ENCODE assay signal across 20 cellular contexts in genomic region chr12:127675936-127676335, GRCh38.
DNase-seq lines count a peak whose midpoint lies in the region; ATAC-seq and TF ChIP-seq lines count a peak whose summit lies in the region.
"Had no signal": no experiment of that assay in that cellular context is flagged by ENCODE, and none has a peak within 500 bp of the region (broad histone marks: within the 10 kb centered on the region; RNA-seq: fewer than 3 reads in every experiment).

No MANE protein-coding gene starts in this region.

- CTCF ChIA-PET in IMR-90 (lab: Yijun Ruan, JAX): interaction anchor here (1.2 kb wide), 1 partner anchor 295 kb away, joined by 3 read pairs; no protein-coding TSS in a partner anchor

- no peak overlapping the region for H2BK20ac ChIP-seq in IMR-90 (ENCODE audit: low read depth, low read length)

- H3K4me3 ChIP-seq in IMR-90 (ENCODE audit: insufficient read depth, low read depth, low read length) (no peak overlapping the region), OCI-LY3 (ENCODE audit: low read length) (no peak overlapping the region)
- H3K4me3 ChIP-seq: BLaER1, GM23338, SJSA1 had no signal

- no peak overlapping the region for H2BK15ac ChIP-seq in IMR-90 (ENCODE audit: low read depth, low read length)

- dilution Hi-C loops in IMR-90 (cut with HindIII; ENCODE audit: low sequenced_read_pairs, unreplicated experiment): no loop called here

- 0 out of 2 replicates have a peak overlapping the region, but pooled peaks have one; percentile 23 for H2BK120ac ChIP-seq in IMR-90 (ENCODE audit: low read depth, low read length)

- H3K27me3 ChIP-seq in IMR-90 (ENCODE audit: control insufficient read depth, insufficient read depth, low read length) (no peaks in the 10 kb centered on the region), OCI-LY3 (ENCODE audit: low read depth, low read length) (no peaks in the 10 kb centered on the region)
- H3K27me3 ChIP-seq: BLaER1, SJSA1 had no signal

- H3K23ac ChIP-seq in IMR-90 (ENCODE audit: low read depth, low read length): no peak overlapping the region

- no peak overlapping the region; the same call in 1 of the 2 replicates for H4K91ac ChIP-seq in IMR-90 (ENCODE audit: insufficient read depth, low read depth, low read length)

- H3K9ac ChIP-seq in IMR-90 (ENCODE audit: low read depth, low read length) (no peak overlapping the region), OCI-LY3 (ENCODE audit: low read length) (no peak overlapping the region)
- H3K9ac ChIP-seq: BLaER1, KMS-11 had no signal

- H3K4me2 ChIP-seq in IMR-90 (ENCODE audit: low read depth, low read length) (no peak overlapping the region), OCI-LY3 (ENCODE audit: low read length) (no peak overlapping the region)
- H3K4me2 ChIP-seq: BLaER1, GM23338, KMS-11 had no signal

- H2BK5ac ChIP-seq in IMR-90 (ENCODE audit: low read depth, low read length, poor library complexity, severe bottlenecking): no peak overlapping the region

- no peaks in the 10 kb centered on the region for H4K20me1 ChIP-seq in IMR-90 (ENCODE audit: insufficient read depth, low read length)
- no peaks in the 10 kb centered on the region for H4K20me1 ChIP-seq in OCI-LY3 (ENCODE audit: insufficient read depth, low read length)
- H4K20me1 ChIP-seq: BLaER1 had no signal

- no peaks in the 10 kb centered on the region for H3K9me1 ChIP-seq in IMR-90 (ENCODE audit: insufficient read depth, low read length)

- H2AK9ac ChIP-seq in IMR-90 (replicated peaks; ENCODE audit: low read depth, low read length, poor library complexity): peak overlapping the region; percentile 22

- DNase-seq in IMR-90 (no peak), cerebellar cortex (ENCODE audit: low spot score) (peak; percentile 49), pons (ENCODE audit: low spot score) (peak; percentile 8), islet precursor cell (no peak), AG08396 (ENCODE audit: low spot score) (no peak)
- DNase-seq: CD4-positive, alpha-beta T cell; COR-L47; DND-41; HCEC 1CT; NCI-H1694; NCI-H2081 treated with DMSO at 0.1 percent for 48 hours; NCI-H2171 treated with DMSO at 0.1 percent for 48 hours; NCI-H526 had no signal

- H3K4ac ChIP-seq in IMR-90 (ENCODE audit: low read depth, low read length): peak overlapping the region; percentile 43

- H2AK5ac ChIP-seq in IMR-90 (ENCODE audit: low read depth, low read length): no peak overlapping the region

- no peak for TF ChIP-seq CTCF in IMR-90 (conservative IDR thresholded peaks at IDR 0.05; ENCODE audit: low read depth, low read length)
- TF ChIP-seq CTCF in OCI-LY3 (IDR thresholded peaks at IDR 0.05; ENCODE audit: low read depth, low read length): no peak

- no peaks in the 10 kb centered on the region for H3K36me3 ChIP-seq in IMR-90 (ENCODE audit: control insufficient read depth, insufficient read depth, low read length)
- no peaks in the 10 kb centered on the region for H3K36me3 ChIP-seq in OCI-LY3 (replicated peaks; ENCODE audit: low read depth, low read length)
- H3K36me3 ChIP-seq: BLaER1, SJSA1 had no signal

- H3K4me1 ChIP-seq in IMR-90 (ENCODE audit: control insufficient read depth, insufficient read depth, low read length) (no peaks in the 10 kb centered on the region), OCI-LY3 (ENCODE audit: low read length) (peaks cover 10% of the 10 kb centered on the region)
- H3K4me1 ChIP-seq: BLaER1 had no signal

- no peak overlapping the region for H3K18ac ChIP-seq in IMR-90 (ENCODE audit: low read depth, low read length)

- H4K5ac ChIP-seq in IMR-90 (ENCODE audit: low read depth, low read length): no peak overlapping the region

- H3K56ac ChIP-seq in IMR-90 (ENCODE audit: extremely low read depth, insufficient read depth, low read length): no peak overlapping the region

- TF ChIP-seq RAD21 in IMR-90 (IDR thresholded peaks at IDR 0.05; ENCODE audit: low read length): no peak

- TF ChIP-seq POLR2A in IMR-90 (IDR thresholded peaks at IDR 0.05; ENCODE audit: low read depth, low read length): no peak

- in situ Hi-C loops in IMR-90 (cut with MboI; ENCODE audit: low sequenced_read_pairs): no loop called here

- H3K79me2 ChIP-seq in OCI-LY3 (ENCODE audit: low read length): no peaks in the 10 kb centered on the region

- H4K8ac ChIP-seq in IMR-90 (ENCODE audit: low read depth in 2 of 2, low read length in 2 of 2): no peak overlapping the region

- intact Hi-C loops in IMR-90 (cut with micrococcal nuclease): loop anchor here (5.0 kb wide), 2 partner anchors 294 to 734 kb away; no protein-coding TSS in a partner anchor

- WGBS in IMR-90 (ENCODE audit: extremely low coverage in 2 of 2, insufficient read length in 1 of 2), 2 experiments: no CpG with 5 or more reads among the region's 6 CpGs

- no TSS peak for BruUV-seq in IMR-90 (replicated peaks; lab: Mats Ljungman, UMichigan)

- H3K14ac ChIP-seq in IMR-90 (replicated peaks; ENCODE audit: low read depth, low read length): no peak overlapping the region

- ATAC-seq in IMR-90 (ENCODE audit: low read depth) (no peak), HG03521 (IDR thresholded peaks at IDR 0.05; ENCODE audit: unreplicated experiment) (no peak)
- ATAC-seq: GM23338, Panc1 had no signal

- H3K9me3 ChIP-seq in IMR-90 (ENCODE audit: control insufficient read depth, insufficient read depth, low read length) (no peaks in the 10 kb centered on the region; the same call in 1 of the 2 replicates), OCI-LY3 (ENCODE audit: insufficient read depth, low read length) (no peaks in the 10 kb centered on the region)
- H3K9me3 ChIP-seq: SJSA1 had no signal

- POLR2A ChIA-PET in IMR-90 (lab: Charles Lee; ENCODE audit: unreplicated experiment): no interaction called here

- H3K27ac ChIP-seq in IMR-90 (ENCODE audit: insufficient read depth, low read length) (no peak overlapping the region), OCI-LY3 (ENCODE audit: low read length) (no peak overlapping the region)
- H3K27ac ChIP-seq: BLaER1, KMS-11, SJSA1 had no signal

- peak overlapping the region; percentile 17 for H2AFZ ChIP-seq in IMR-90 (replicated peaks; ENCODE audit: low read length, poor library complexity)
- 0 out of 2 replicates have a peak overlapping the region, but pooled peaks have one; percentile 2 for H2AFZ ChIP-seq in OCI-LY3 (ENCODE audit: low read depth, low read length)
- H2AFZ ChIP-seq: GM23338 had no signal

- H3K79me1 ChIP-seq in IMR-90 (ENCODE audit: low read depth in 1 of 2, low read length in 2 of 2): no peaks in the 10 kb centered on the region

TF ChIP-seq in IMR-90, 13 proteins besides CTCF, POLR2A, EP300 and RAD21:
- no peak for TF ChIP-seq ELK1 (IDR thresholded peaks at IDR 0.05; ENCODE audit: borderline replicate concordance, low read depth, low read length)

Comparison
In these comparisons a context has a peak if more than half of its experiments do, and no peak if none do; other contexts are left out.
1. DNase-seq: peak in cerebellar cortex (single experiment) and pons (single experiment); none in IMR-90 (single experiment), islet precursor cell (single experiment) and AG08396 (single experiment).